In genomic region chr4:41258783-41259182, GRCh38 we compare ENCODE assay signal across 8 cellular contexts. TPM values are rescaled to one million over a fixed set of nuclear protein-coding genes. Genes with fewer than 3 reads are reported as not detected.
DNase-seq lines count a peak whose midpoint lies in the region; ATAC-seq and TF ChIP-seq lines count a peak whose summit lies in the region.

No MANE protein-coding gene starts in this region.

- DNase-seq in A673 (ENCODE audit: low spot score), result peak; percentile 75
- DNase-seq in NCI-H748 treated with DMSO at 0.1 percent for 48 hours (lab: John Stamatoyannopoulos, UW), result peak; percentile 15
- peak; percentile 70 for DNase-seq in endodermal cell
- DNase-seq in myocyte (ENCODE audit: low read depth), result peak; percentile 79
- DNase-seq in central memory CD4-positive, alpha-beta T cell, result no peak
- no peak for DNase-seq in CD8-positive, alpha-beta memory T cell

- POLR2A ChIA-PET in A673 (lab: Charles Lee; ENCODE audit: low non-redundant PET), result interaction anchor here (0.6 kb wide), 1 partner anchor 384 kb away, joined by 3 read pairs; no protein-coding TSS in a partner anchor
- POLR2A ChIA-PET in CD8-positive, alpha-beta memory T cell (lab: Charles Lee), result no interaction called here

- WGBS in endodermal cell (ENCODE audit: insufficient coverage in 1 of 2, insufficient read length in 1 of 2), 2 experiments, result 73 to 87% methylated on average over 5 of the region's 5 CpGs

- peak overlapping the region; percentile 76 for H3K9ac ChIP-seq in endodermal cell (ENCODE audit: extremely low read depth, low read length, poor library complexity, severe bottlenecking)

- BruUV-seq in A673 (replicated peaks; lab: Mats Ljungman, UMichigan), result TSS peak; percentile 56

- H3K4me1 ChIP-seq in A673 (ENCODE audit: insufficient read depth, low read length, poor library complexity, severe bottlenecking), result peaks cover 22% of the 10 kb centered on the region
- peaks cover 8% of the 10 kb centered on the region for H3K4me1 ChIP-seq in endodermal cell (ENCODE audit: control insufficient read depth, insufficient read depth, low read length)
- H3K4me1 ChIP-seq in CD8-positive, alpha-beta memory T cell (ENCODE audit: insufficient read depth, low read length), result no peaks in the 10 kb centered on the region

- peak overlapping the region; percentile 90 for H3K27ac Mint-ChIP-seq in endodermal cell
- no peak overlapping the region for H3K27ac Mint-ChIP-seq in CD8-positive, alpha-beta memory T cell

- peaks cover 29% of the 10 kb centered on the region for H3K4me1 Mint-ChIP-seq in endodermal cell
- H3K4me1 Mint-ChIP-seq in CD8-positive, alpha-beta memory T cell, result peaks cover 6 to 16% (median 11%) of the 10 kb centered on the region in 3 donors

- H3K36me3 ChIP-seq in A673 (ENCODE audit: insufficient read depth, low read length, poor library complexity, severe bottlenecking) (peaks cover 49% of the 10 kb centered on the region), endodermal cell (ENCODE audit: control insufficient read depth, insufficient read depth, low read length) (peaks cover 48% of the 10 kb centered on the region)
- H3K36me3 ChIP-seq in CD8-positive, alpha-beta memory T cell (ENCODE audit: insufficient read depth, low read length), result no peaks in the 10 kb centered on the region

- peak overlapping the region; percentile 93 for H3K4me3 ChIP-seq in A673 (ENCODE audit: low read depth, low read length, poor library complexity, severe bottlenecking)
- peak overlapping the region; percentile 86 for H3K4me3 ChIP-seq in endodermal cell (ENCODE audit: low read length)
- H3K4me3 ChIP-seq in CD8-positive, alpha-beta memory T cell (ENCODE audit: low read length), result no peak overlapping the region

- peaks cover 39% of the 10 kb centered on the region for H3K36me3 Mint-ChIP-seq in endodermal cell (ENCODE audit: low read depth)
- peaks cover 0 to 3% (median 2%) of the 10 kb centered on the region in 3 donors for H3K36me3 Mint-ChIP-seq in CD8-positive, alpha-beta memory T cell

- H3K27me3 ChIP-seq in A673 (replicated peaks; ENCODE audit: insufficient read depth, low read depth, low read length, poor library complexity) (no peaks in the 10 kb centered on the region), endodermal cell (ENCODE audit: control insufficient read depth, insufficient read depth, low read length, poor library complexity, severe bottlenecking) (peaks cover 10% of the 10 kb centered on the region)
- H3K27me3 ChIP-seq in CD8-positive, alpha-beta memory T cell (ENCODE audit: insufficient read depth, low read length, poor library complexity, severe bottlenecking), result no peaks in the 10 kb centered on the region

- intact Hi-C loops in A673 (cut with micrococcal nuclease; ENCODE audit: unreplicated experiment), result loop anchor here (5.0 kb wide), 2 partner anchors 41 to 331 kb away; no protein-coding TSS in a partner anchor

- CTCF ChIA-PET in A673 (lab: Charles Lee), result interaction anchor here (1.0 kb wide), 2 partner anchors 22 to 403 kb away, joined by 3 read pairs; no protein-coding TSS in a partner anchor
- CTCF ChIA-PET in CD8-positive, alpha-beta memory T cell (lab: Charles Lee), result no interaction called here

- H3K9me3 ChIP-seq in A673 (ENCODE audit: low read depth, low read length, poor library complexity, severe bottlenecking) (no peaks in the 10 kb centered on the region), endodermal cell (ENCODE audit: control insufficient read depth, low read length) (no peaks in the 10 kb centered on the region)
- H3K9me3 ChIP-seq in CD8-positive, alpha-beta memory T cell (ENCODE audit: low read length), result no peaks in the 10 kb centered on the region

- peaks cover 9% of the 10 kb centered on the region for H3K27me3 Mint-ChIP-seq in endodermal cell (ENCODE audit: insufficient read depth)
- H3K27me3 Mint-ChIP-seq in CD8-positive, alpha-beta memory T cell, result peaks cover 23 to 47% of the 10 kb centered on the region in 2 donors

- TF ChIP-seq CTCF in A673 (conservative IDR thresholded peaks at IDR 0.05; ENCODE audit: low read depth, low read length), result peak; percentile 63
- TF ChIP-seq CTCF in GM12873 (IDR thresholded peaks at IDR 0.05; ENCODE audit: insufficient read depth, low read depth, low read length, missing control alignments), result peak; percentile 48
- peak; percentile 76 for TF ChIP-seq CTCF in endodermal cell (conservative IDR thresholded peaks at IDR 0.05)

- peak overlapping the region; percentile 74 for H3K4me3 Mint-ChIP-seq in endodermal cell
- H3K4me3 Mint-ChIP-seq in CD8-positive, alpha-beta memory T cell, result no peak overlapping the region

- H3K27ac ChIP-seq in A673 (ENCODE audit: low read depth, low read length, poor library complexity, severe bottlenecking) (peak overlapping the region; percentile 95), endodermal cell (ENCODE audit: low read depth, low read length) (no peak overlapping the region)
- no peak overlapping the region for H3K27ac ChIP-seq in CD8-positive, alpha-beta memory T cell (ENCODE audit: low read depth, low read length)

- ATAC-seq in HG03095 (IDR thresholded peaks at IDR 0.05; ENCODE audit: unreplicated experiment), result no peak

- no peaks in the 10 kb centered on the region for H3K9me3 Mint-ChIP-seq in endodermal cell
- peaks cover 0 to 4% (median 3%) of the 10 kb centered on the region in 5 donors for H3K9me3 Mint-ChIP-seq in CD8-positive, alpha-beta memory T cell

RNA-seq across cellular contexts. Expression of gene UCHL1, which starts 2.1 kb away (rescaled TPM):
- 908 and 959 TPM in 2 replicates for total RNA-seq in A673 (2021)
- 100 to 1,000 TPM; 390 to 562 TPM for total RNA-seq in endodermal cell
- 408 TPM for polyA plus RNA-seq in endodermal cell (2013, experiment 1 of 2)
- 403 TPM for polyA plus RNA-seq in endodermal cell (2013, experiment 2 of 2)
- total RNA-seq in myocyte, result 167 and 190 TPM in 2 replicates
- polyA plus RNA-seq in myocyte (2012), result 310 TPM
- under 1 TPM; 0.75 to 0.83 TPM for total RNA-seq in CD8-positive, alpha-beta memory T cell
- not detected for polyA plus RNA-seq in CD8-positive, alpha-beta memory T cell

RNA-seq across cellular contexts. Expression of gene APBB2, which starts 44.4 kb away (rescaled TPM):
- total RNA-seq in A673 (2021) (10.3 and 17.6 TPM in 2 replicates), endodermal cell (10 to 100 TPM; 56.1 to 64.8 TPM), myocyte (50.8 and 51.5 TPM in 2 replicates)
- polyA plus RNA-seq in endodermal cell (2013, experiment 1 of 2), result 63.0 TPM
- 57.6 TPM for polyA plus RNA-seq in endodermal cell (2013, experiment 2 of 2)
- polyA plus RNA-seq in myocyte (2012), result 83.0 TPM
- 1 to 10 TPM in 1 of 2 experiments, under 1 TPM in 1; 0.86 to 1.1 TPM for total RNA-seq in CD8-positive, alpha-beta memory T cell
- not detected for polyA plus RNA-seq in CD8-positive, alpha-beta memory T cell

Comparison
In these comparisons a context has a peak if more than half of its experiments do, and no peak if none do; other contexts are left out.
1. DNase-seq: peak in A673 (single experiment), NCI-H748 treated with DMSO at 0.1 percent for 48 hours (single experiment), endodermal cell (single experiment) and myocyte (single experiment); none in central memory CD4-positive, alpha-beta T cell (single experiment) and CD8-positive, alpha-beta memory T cell (0 of 5).
2. RNA of gene UCHL1, which starts 2.1 kb away (total RNA-seq): 908 to 959 TPM in A673, 390 to 562 TPM in endodermal cell and 167 to 190 TPM in myocyte; 0.75 to 0.83 TPM in CD8-positive, alpha-beta memory T cell; every median in the first group is over 10 times any median in the second.
3. Peak in every context shown above with its lines, with median percentiles within 50 percentile points of each other: CTCF ChIP-seq.